Comparison of ENCODE assay signal across 9 cellular contexts in the genomic region with DNA sequence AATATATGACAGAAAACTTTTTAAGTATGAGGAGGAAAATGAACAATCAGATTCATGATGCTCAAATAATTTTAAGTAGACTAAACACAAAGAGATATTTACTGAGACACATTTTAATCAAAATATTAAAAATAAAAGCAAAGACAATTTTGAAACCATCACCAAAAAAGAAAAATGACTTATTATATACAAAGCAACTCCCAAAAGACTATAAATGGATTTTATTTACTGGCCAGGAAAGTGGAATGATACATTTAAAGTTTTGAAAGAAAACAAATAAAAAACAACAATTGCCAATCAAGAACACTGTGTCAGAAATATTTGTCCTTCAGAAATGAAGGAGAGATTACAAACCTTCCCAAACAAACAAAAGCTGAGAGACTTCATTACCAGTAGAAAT.
"Had no signal": no experiment of that assay in that cellular context is flagged by ENCODE, and none has a peak within 500 bp of the region (broad histone marks: within the 10 kb centered on the region; RNA-seq: fewer than 3 reads in every experiment).

No MANE protein-coding gene starts in this region.

- H3K27ac ChIP-seq: HL-60, KMS-11 had no signal

- H3K4me3 ChIP-seq: K562 had no signal

- FAIRE-seq: HepG2, HTR-8/SVneo, K562 had no signal

- ATAC-seq: HepG2, K562 had no signal

- DNase-seq: IMR-90, Karpas-422, KBM-7, KG1 had no signal
